ENCODE assay signal across 16 cellular contexts in the genomic region with DNA sequence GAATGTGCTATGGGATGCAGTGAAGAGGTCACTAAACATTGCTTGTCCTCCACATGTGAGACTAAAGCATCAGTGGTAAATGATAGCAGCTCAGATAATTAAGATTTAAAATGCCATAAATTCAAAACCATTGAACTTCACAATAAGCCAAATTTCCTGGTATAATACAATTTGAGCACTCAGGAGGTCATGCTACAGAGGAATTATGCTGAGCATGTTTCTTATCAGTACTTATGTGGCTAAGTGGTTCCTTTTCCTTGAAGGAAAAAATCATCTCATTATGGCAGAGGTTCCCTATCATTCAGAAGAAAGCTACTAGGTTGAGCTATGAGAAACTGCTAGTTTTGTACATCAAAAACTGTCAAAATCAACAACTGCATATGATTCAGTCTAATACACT.
A peak's percentile ranks its signal among the peaks of the same experiment; 100 is the strongest.
DNase-seq lines count a peak whose midpoint lies in the region; ATAC-seq, FAIRE-seq and TF ChIP-seq lines count a peak whose summit lies in the region.
"Had no signal": no experiment of that assay in that cellular context is flagged by ENCODE, and none has a peak within 500 bp of the region (broad histone marks: within the 10 kb centered on the region; RNA-seq: fewer than 3 reads in every experiment).

No MANE protein-coding gene starts in this region.

- no peak overlapping the region for H2AFZ ChIP-seq in astrocyte (ENCODE audit: low read depth, low read length)
- H2AFZ ChIP-seq: PC-9 had no signal

- DNase-seq in DMS79 (lab: John Stamatoyannopoulos, UW), result peak; percentile 34
- no peak for DNase-seq in SK-N-MC (ENCODE audit: low read depth, low spot score)
- DNase-seq in astrocyte (ENCODE audit: low read depth), result peak; percentile 4
- no peak for DNase-seq in nephron progenitor cell
- no peak for DNase-seq in WERI-Rb-1
- DNase-seq in NCI-H2107 treated with DMSO at 0.1 percent for 48 hours (lab: John Stamatoyannopoulos, UW; ENCODE audit: unreplicated experiment), result no peak
- no peak for DNase-seq in stimulated activated effector memory CD8-positive, alpha-beta T cell treated with anti-CD3 and anti-CD28 coated beads, Interleukin-12 subunit alpha, Interleukin-12 subunit beta, amount 100 ng/mL, for 72 hours (ENCODE audit: low spot score in 2 of 2)
- DNase-seq: Calu3, DMS53, Kasumi-1, NCI-H187, NCI-H69, PC-9 had no signal

- H3K27ac ChIP-seq in SK-N-MC, result peak overlapping the region; percentile 69
- no peak overlapping the region for H3K27ac ChIP-seq in astrocyte (ENCODE audit: low read depth, low read length)
- no peak overlapping the region for H3K27ac ChIP-seq in WERI-Rb-1
- H3K27ac ChIP-seq: PC-9, SJSA1 had no signal

- H3K27me3 Mint-ChIP-seq in astrocyte (ENCODE audit: low read depth, unreplicated experiment) (no peaks in the 10 kb centered on the region), nephron progenitor cell (ENCODE audit: low read depth, poor library complexity) (peaks cover 9% of the 10 kb centered on the region)

- H3K27ac Mint-ChIP-seq in astrocyte (ENCODE audit: unreplicated experiment) (no peak overlapping the region), nephron progenitor cell (peak overlapping the region; percentile 77)
- H3K27ac Mint-ChIP-seq in stimulated activated effector memory CD8-positive, alpha-beta T cell treated with anti-CD3 and anti-CD28 coated beads, Interleukin-12 subunit alpha, Interleukin-12 subunit beta, amount 100 ng/mL, for 72 hours, result no peak overlapping the region

- H3K9me3 ChIP-seq in SK-N-MC (ENCODE audit: low read depth, low read length) (no peaks in the 10 kb centered on the region), astrocyte (ENCODE audit: insufficient read depth, low read depth, low read length) (no peaks in the 10 kb centered on the region), WERI-Rb-1 (ENCODE audit: severe bottlenecking) (peaks cover 13% of the 10 kb centered on the region)
- H3K9me3 ChIP-seq: HAP-1 had no signal

- H3K9ac ChIP-seq in SK-N-MC (ENCODE audit: insufficient read length) (peak overlapping the region; percentile 52), astrocyte (ENCODE audit: low read length) (no peak overlapping the region)

- H3K4me1 ChIP-seq in astrocyte (ENCODE audit: insufficient read depth, low read length), result peaks cover 2% of the 10 kb centered on the region
- H3K4me1 ChIP-seq: SJSA1 had no signal

- peaks cover 8% of the 10 kb centered on the region for H3K9me3 Mint-ChIP-seq in astrocyte (ENCODE audit: unreplicated experiment)
- H3K9me3 Mint-ChIP-seq in nephron progenitor cell, result peaks cover 46% of the 10 kb centered on the region
- H3K9me3 Mint-ChIP-seq in stimulated activated effector memory CD8-positive, alpha-beta T cell treated with anti-CD3 and anti-CD28 coated beads, Interleukin-12 subunit alpha, Interleukin-12 subunit beta, amount 100 ng/mL, for 72 hours, result no peaks in the 10 kb centered on the region

- no peaks in the 10 kb centered on the region for H4K20me1 ChIP-seq in astrocyte (ENCODE audit: insufficient read depth, low read length)

- FAIRE-seq in astrocyte (lab: Jason Lieb, UNC), result no peak

- TF ChIP-seq CTCF in astrocyte (IDR thresholded peaks at IDR 0.05; ENCODE audit: insufficient read depth, low read depth, low read length) (no peak), nephron progenitor cell (IDR thresholded peaks at IDR 0.05) (no peak), WERI-Rb-1 (IDR thresholded peaks at IDR 0.05; ENCODE audit: low read depth, low read length) (no peak)

- no peak for ATAC-seq in HG03521 (IDR thresholded peaks at IDR 0.05; ENCODE audit: unreplicated experiment)
- ATAC-seq in stimulated activated effector memory CD8-positive, alpha-beta T cell treated with anti-CD3 and anti-CD28 coated beads, Interleukin-12 subunit alpha, Interleukin-12 subunit beta, amount 100 ng/mL, for 72 hours, result no peak

- H3K4me1 Mint-ChIP-seq in astrocyte (ENCODE audit: low read depth, unreplicated experiment) (peaks cover 5% of the 10 kb centered on the region), nephron progenitor cell (peaks cover 20% of the 10 kb centered on the region)
- H3K4me1 Mint-ChIP-seq in stimulated activated effector memory CD8-positive, alpha-beta T cell treated with anti-CD3 and anti-CD28 coated beads, Interleukin-12 subunit alpha, Interleukin-12 subunit beta, amount 100 ng/mL, for 72 hours, result peaks cover 21% of the 10 kb centered on the region

- no peak overlapping the region for H3K4me2 ChIP-seq in astrocyte (ENCODE audit: low read length)
- H3K4me2 ChIP-seq: PC-9 had no signal

- H3K4me3 ChIP-seq in SK-N-MC (peak overlapping the region; percentile 31), astrocyte (ENCODE audit: insufficient read depth, low read depth, low read length) (no peak overlapping the region), WERI-Rb-1 (ENCODE audit: low read depth, low read length) (no peak overlapping the region)
- H3K4me3 ChIP-seq: HAP-1, PC-9, SJSA1 had no signal

- H3K36me3 ChIP-seq in SK-N-MC (ENCODE audit: insufficient read depth, low read length) (no peaks in the 10 kb centered on the region), astrocyte (ENCODE audit: insufficient read depth, low read length) (no peaks in the 10 kb centered on the region), WERI-Rb-1 (no peaks in the 10 kb centered on the region)
- H3K36me3 ChIP-seq: HAP-1, SJSA1 had no signal

- H3K4me3 Mint-ChIP-seq in astrocyte (ENCODE audit: unreplicated experiment), result no peak overlapping the region
- H3K4me3 Mint-ChIP-seq in nephron progenitor cell, result no peak overlapping the region
- H3K4me3 Mint-ChIP-seq in stimulated activated effector memory CD8-positive, alpha-beta T cell treated with anti-CD3 and anti-CD28 coated beads, Interleukin-12 subunit alpha, Interleukin-12 subunit beta, amount 100 ng/mL, for 72 hours, result no peak overlapping the region

- no peaks in the 10 kb centered on the region for H3K27me3 ChIP-seq in astrocyte (ENCODE audit: insufficient read depth, low read length)
- no peaks in the 10 kb centered on the region for H3K27me3 ChIP-seq in WERI-Rb-1 (ENCODE audit: insufficient read depth, low read depth, severe bottlenecking)
- H3K27me3 ChIP-seq: SJSA1 had no signal

- H3K36me3 Mint-ChIP-seq in astrocyte (ENCODE audit: low read depth, unreplicated experiment), result peaks cover 11% of the 10 kb centered on the region
- H3K36me3 Mint-ChIP-seq in nephron progenitor cell (ENCODE audit: low read depth), result peaks cover 41% of the 10 kb centered on the region
- peaks cover 15% of the 10 kb centered on the region for H3K36me3 Mint-ChIP-seq in stimulated activated effector memory CD8-positive, alpha-beta T cell treated with anti-CD3 and anti-CD28 coated beads, Interleukin-12 subunit alpha, Interleukin-12 subunit beta, amount 100 ng/mL, for 72 hours

- no peaks in the 10 kb centered on the region for H3K79me2 ChIP-seq in astrocyte (ENCODE audit: insufficient read depth, low read length)

Comparison
In these comparisons a context has a peak if more than half of its experiments do, and no peak if none do; other contexts are left out.
1. DNase-seq: peak in DMS79 (single experiment) and astrocyte (single experiment); none in SK-N-MC (single experiment), nephron progenitor cell (single experiment), WERI-Rb-1 (single experiment), NCI-H2107 treated with DMSO at 0.1 percent for 48 hours (single experiment) and stimulated activated effector memory CD8-positive, alpha-beta T cell treated with anti-CD3 and anti-CD28 coated beads, Interleukin-12 subunit alpha, Interleukin-12 subunit beta, amount 100 ng/mL, for 72 hours (0 of 2).